In the genomic region with DNA sequence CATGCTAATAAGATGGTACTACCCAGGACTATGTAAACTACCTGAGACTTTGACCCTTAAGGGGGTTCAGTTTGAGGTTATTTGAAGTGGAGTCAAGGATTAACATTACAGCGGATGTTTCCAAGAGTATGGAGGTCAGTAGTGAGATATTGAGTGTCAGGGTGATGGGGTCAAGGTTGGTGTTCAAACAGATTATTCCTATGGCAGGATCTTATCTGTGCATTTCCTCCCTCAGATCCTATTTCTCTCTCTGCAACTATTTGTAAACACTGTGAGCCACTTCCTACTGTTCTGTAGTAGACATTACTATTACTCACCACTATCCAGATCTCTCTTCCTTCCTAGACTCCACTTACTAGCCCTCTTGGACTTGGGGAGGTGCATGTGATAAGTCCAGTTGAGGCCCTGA, we compare ENCODE assay signal across 16 cellular contexts. TPM values are rescaled to one million over a fixed set of nuclear protein-coding genes. Genes with fewer than 3 reads are reported as not detected.
DNase-seq lines count a peak whose midpoint lies in the region; FAIRE-seq and TF ChIP-seq lines count a peak whose summit lies in the region.
"Had no signal": no experiment of that assay in that cellular context is flagged by ENCODE, and none has a peak within 500 bp of the region (broad histone marks: within the 10 kb centered on the region; RNA-seq: fewer than 3 reads in every experiment).

No MANE protein-coding gene starts in this region.

- H3K9me3 Mint-ChIP-seq in mesothelial cell of epicardium: peaks cover 27% of the 10 kb centered on the region

- no peak overlapping the region for H3K18ac ChIP-seq in mesenchymal stem cell (ENCODE audit: low read depth in 1 of 2, low read length in 2 of 2)

- intact Hi-C loops in thyroid gland (cut with DNase I): no loop called here

- no peak overlapping the region for H3K4ac ChIP-seq in mesenchymal stem cell (ENCODE audit: low read depth in 1 of 2, low read length in 2 of 2)

- DNase-seq in HCEC 1CT (peak; percentile 9), bronchial epithelial cell (ENCODE audit: low read depth) (peak; percentile 21), mesenchymal stem cell (peak; percentile 5), mesothelial cell of epicardium (ENCODE audit: low spot score in 2 of 2, unreplicated experiment in 2 of 2) (no peak), thyroid gland (no peak)
- DNase-seq in activated CD4-positive, CD25-positive, alpha-beta regulatory T cell (lab: John Stamatoyannopoulos, UW): no peak
- DNase-seq: C1 segment of cervical spinal cord; Calu3; CD4-positive, alpha-beta memory T cell; COR-L47; DMS53; DMS79 treated with DMSO at 0.1 percent for 48 hours; GOT3; H7 had no signal

- TF ChIP-seq POLR2A in thyroid gland (IDR thresholded peaks at IDR 0.05): no peak

- H2AFZ ChIP-seq in mesenchymal stem cell (ENCODE audit: low read depth, low read length): no peak overlapping the region

- peaks cover 4% of the 10 kb centered on the region for H3K27me3 Mint-ChIP-seq in mesothelial cell of epicardium (ENCODE audit: low read depth)

- H2AK5ac ChIP-seq in mesenchymal stem cell (ENCODE audit: low read length, severe bottlenecking): no peak overlapping the region

- no peak overlapping the region for H4K8ac ChIP-seq in mesenchymal stem cell (ENCODE audit: low read length)

- H3K4me1 ChIP-seq in mesenchymal stem cell (ENCODE audit: control insufficient read depth, insufficient read depth, low read depth, low read length) (no peaks in the 10 kb centered on the region), thyroid gland (no peaks in the 10 kb centered on the region)

- H3K27me3 ChIP-seq in bronchial epithelial cell (ENCODE audit: control insufficient read depth, insufficient read depth, low read length) (no peaks in the 10 kb centered on the region), mesenchymal stem cell (ENCODE audit: control insufficient read depth in 1 of 2, insufficient read depth in 1 of 2, low read length in 2 of 2) (peaks cover 6 to 16% of the 10 kb centered on the region in 2 experiments), thyroid gland (no peaks in the 10 kb centered on the region)

- no peak overlapping the region for H2BK12ac ChIP-seq in mesenchymal stem cell (ENCODE audit: low read length in 2 of 2)

- no peak overlapping the region for H4K91ac ChIP-seq in mesenchymal stem cell (ENCODE audit: low read length)

- H2BK120ac ChIP-seq in mesenchymal stem cell (ENCODE audit: low read depth, low read length): no peak overlapping the region

- H3K4me1 Mint-ChIP-seq in mesothelial cell of epicardium: no peaks in the 10 kb centered on the region

- H3K36me3 Mint-ChIP-seq in mesothelial cell of epicardium: no peaks in the 10 kb centered on the region
- H3K36me3 Mint-ChIP-seq: CD4-positive, alpha-beta memory T cell had no signal

- H3K27ac Mint-ChIP-seq in mesothelial cell of epicardium: no peak overlapping the region
- H3K27ac Mint-ChIP-seq: CD4-positive, alpha-beta memory T cell had no signal

- TF ChIP-seq CTCF in bronchial epithelial cell (IDR thresholded peaks at IDR 0.05; ENCODE audit: insufficient read depth, low read length, severe bottlenecking) (no peak), mesothelial cell of epicardium (IDR thresholded peaks at IDR 0.05; ENCODE audit: unreplicated experiment) (no peak), thyroid gland (IDR thresholded peaks at IDR 0.05) (no peak)

- H3K23ac ChIP-seq in mesenchymal stem cell (ENCODE audit: low read length in 2 of 2): no peak overlapping the region

- H3K4me3 ChIP-seq in bronchial epithelial cell (ENCODE audit: low read depth, low read length) (no peak overlapping the region), mesenchymal stem cell (ENCODE audit: insufficient read depth in 1 of 2, low read depth in 1 of 2, low read length in 2 of 2) (no peak overlapping the region), thyroid gland (replicated peaks in 1 of 3) (no peak overlapping the region)

- no peak overlapping the region for H3K9ac ChIP-seq in mesenchymal stem cell (ENCODE audit: low read length)

- no peak overlapping the region for H3K4me2 ChIP-seq in mesenchymal stem cell (ENCODE audit: low read length, poor library complexity, severe bottlenecking)

- H2BK15ac ChIP-seq in mesenchymal stem cell (ENCODE audit: low read depth, poor library complexity, severe bottlenecking): no peak overlapping the region

- H3K9me3 ChIP-seq in mesenchymal stem cell (ENCODE audit: control insufficient read depth, low read length) (peaks cover 3% of the 10 kb centered on the region), thyroid gland (no peaks in the 10 kb centered on the region)

- H3K27ac ChIP-seq in mesenchymal stem cell (ENCODE audit: low read length, poor library complexity, severe bottlenecking): no peak overlapping the region
- H3K27ac ChIP-seq in thyroid gland: no peak overlapping the region

- no peaks in the 10 kb centered on the region for H3K36me3 ChIP-seq in bronchial epithelial cell (ENCODE audit: control insufficient read depth, insufficient read depth, low read length)
- no peaks in the 10 kb centered on the region for H3K36me3 ChIP-seq in mesenchymal stem cell (ENCODE audit: control insufficient read depth in 1 of 2, insufficient read depth in 2 of 2, low read depth in 1 of 2, low read length in 2 of 2)
- H3K36me3 ChIP-seq in thyroid gland: no peaks in the 10 kb centered on the region

- H2BK5ac ChIP-seq in mesenchymal stem cell (ENCODE audit: low read depth, low read length, poor library complexity, severe bottlenecking): no peak overlapping the region

- H3K14ac ChIP-seq in mesenchymal stem cell (ENCODE audit: low read length in 2 of 2): no peak overlapping the region

- WGBS in mesenchymal stem cell: 100% methylated on average over 1 of the region's 1 CpG
- WGBS in thyroid gland, 2 donors: 84 to 100% methylated on average over 1 of the region's 1 CpG

- FAIRE-seq in bronchial epithelial cell (lab: Jason Lieb, UNC): no peak
- FAIRE-seq: G401.6, GM12892 had no signal

- H3K79me1 ChIP-seq in mesenchymal stem cell (replicated peaks; ENCODE audit: low read length, poor library complexity, severe bottlenecking): no peaks in the 10 kb centered on the region

- no peak overlapping the region for H3K4me3 Mint-ChIP-seq in mesothelial cell of epicardium
- H3K4me3 Mint-ChIP-seq: CD4-positive, alpha-beta memory T cell had no signal

RNA-seq across cellular contexts. Expression of gene STOM, which starts 54.0 kb away (rescaled TPM):
- total RNA-seq in bronchial epithelial cell: 215 and 356 TPM in 2 replicates
- 298 TPM for polyA plus RNA-seq in mesenchymal stem cell (2013, experiment 1 of 2)
- 315 TPM for polyA plus RNA-seq in mesenchymal stem cell (2013, experiment 2 of 2)
- total RNA-seq in mesothelial cell of epicardium: 48.4 to 53.9 TPM (median 53.2 TPM) in 3 replicates
- 100 to 1,000 TPM; 104 to 275 (median 142) TPM for total RNA-seq in thyroid gland

Comparison
In these comparisons a context has a peak if more than half of its experiments do, and no peak if none do; other contexts are left out.
1. DNase-seq: peak in HCEC 1CT (single experiment), bronchial epithelial cell (single experiment) and mesenchymal stem cell (single experiment); none in mesothelial cell of epicardium (0 of 2), activated CD4-positive, CD25-positive, alpha-beta regulatory T cell (0 of 4) and thyroid gland (0 of 2).